Comparison of ENCODE assay signal across 12 cellular contexts in genomic region chr21:45017376-45017960, GRCh38. TPM values are rescaled to one million over a fixed set of nuclear protein-coding genes. Genes with fewer than 3 reads are reported as not detected.
DNase-seq lines count a peak whose midpoint lies in the region; ATAC-seq and TF ChIP-seq lines count a peak whose summit lies in the region.
"Had no signal": no experiment of that assay in that cellular context is flagged by ENCODE, and none has a peak within 500 bp of the region (broad histone marks: within the 10 kb centered on the region; RNA-seq: fewer than 3 reads in every experiment).

No MANE protein-coding gene starts in this region.

- H3K4me3 ChIP-seq in psoas muscle = no peak overlapping the region

- H3K27me3 ChIP-seq in psoas muscle (ENCODE audit: insufficient read depth in 3 of 3, low read length in 2 of 3) = peaks cover 0 to 2% (median 0%) of the 10 kb centered on the region in 3 donors

- no peaks in the 10 kb centered on the region for H3K36me3 Mint-ChIP-seq in T-helper 2 cell treated with Interferon-gamma antibody and Interleukin-4, amounts not matched to agents 5 μg/mL and 100 μg/mL, for 36 hours (ENCODE audit: low read depth)
- peaks cover 5% of the 10 kb centered on the region for H3K36me3 Mint-ChIP-seq in T-helper 17 cell (ENCODE audit: low read depth)
- H3K36me3 Mint-ChIP-seq in CD14-positive monocyte = peaks cover 0 to 6% of the 10 kb centered on the region in 2 donors

- no peak overlapping the region for H3K27ac Mint-ChIP-seq in T-helper 2 cell treated with Interferon-gamma antibody and Interleukin-4, amounts not matched to agents 5 μg/mL and 100 μg/mL, for 36 hours
- peak overlapping the region; percentile 37 for H3K27ac Mint-ChIP-seq in T-helper 17 cell
- H3K27ac Mint-ChIP-seq in CD14-positive monocyte = no peak overlapping the region

- TF ChIP-seq CTCF in psoas muscle (IDR thresholded peaks at IDR 0.05) (no peak), CD14-positive monocyte (IDR thresholded peaks at IDR 0.05) (no peak)

- no peak for DNase-seq in T-helper 2 cell treated with Interferon-gamma antibody and Interleukin-4, amounts not matched to agents 5 μg/mL and 100 μg/mL, for 36 hours (ENCODE audit: low spot score)
- DNase-seq in T-helper 2 cell (no peak), T-helper 17 cell (peak in 1 of 3 donors; percentile 2), epithelial cell of prostate (ENCODE audit: low read depth, low spot score) (no peak), psoas muscle (peak; percentile 11 to 35), CD14-positive monocyte (ENCODE audit: low spot score) (no peak)
- DNase-seq: 8988T, anterior cingulate cortex, hypothalamus, mesendoderm had no signal

- peak overlapping the region; percentile 43 for H3K4me3 Mint-ChIP-seq in T-helper 2 cell treated with Interferon-gamma antibody and Interleukin-4, amounts not matched to agents 5 μg/mL and 100 μg/mL, for 36 hours
- H3K4me3 Mint-ChIP-seq in T-helper 17 cell (peak overlapping the region; percentile 89), CD14-positive monocyte (peak overlapping the region in 1 of 2 donors; percentile 86)

- H3K27me3 Mint-ChIP-seq in T-helper 2 cell treated with Interferon-gamma antibody and Interleukin-4, amounts not matched to agents 5 μg/mL and 100 μg/mL, for 36 hours (ENCODE audit: low read depth) = peaks cover 41% of the 10 kb centered on the region
- H3K27me3 Mint-ChIP-seq in T-helper 17 cell = peaks cover 46% of the 10 kb centered on the region
- H3K27me3 Mint-ChIP-seq in CD14-positive monocyte (ENCODE audit: low read depth in 3 of 3) = peaks cover 42 to 76% (median 51%) of the 10 kb centered on the region in 3 donors

- no peaks in the 10 kb centered on the region for H3K36me3 ChIP-seq in psoas muscle (ENCODE audit: insufficient read depth in 1 of 2, low read depth in 1 of 2)

- peaks cover 4% of the 10 kb centered on the region for H3K4me1 Mint-ChIP-seq in T-helper 2 cell treated with Interferon-gamma antibody and Interleukin-4, amounts not matched to agents 5 μg/mL and 100 μg/mL, for 36 hours (ENCODE audit: low read depth)
- H3K4me1 Mint-ChIP-seq in T-helper 17 cell (peaks cover 4% of the 10 kb centered on the region), CD14-positive monocyte (peaks cover 5% of the 10 kb centered on the region)

- peaks cover 7% of the 10 kb centered on the region for H3K4me1 ChIP-seq in psoas muscle

- H3K9me3 ChIP-seq in T-helper 17 cell (ENCODE audit: control insufficient read depth, low read length, poor library complexity, severe bottlenecking) (no peaks in the 10 kb centered on the region), psoas muscle (no peaks in the 10 kb centered on the region)

- no peaks in the 10 kb centered on the region for H3K9me3 Mint-ChIP-seq in T-helper 2 cell treated with Interferon-gamma antibody and Interleukin-4, amounts not matched to agents 5 μg/mL and 100 μg/mL, for 36 hours
- H3K9me3 Mint-ChIP-seq in CD14-positive monocyte = peaks cover 0 to 11% (median 6%) of the 10 kb centered on the region in 7 donors

- ATAC-seq in T-helper 17 cell (no peak), psoas muscle (no peak), HG02852 (IDR thresholded peaks at IDR 0.05; ENCODE audit: unreplicated experiment) (no peak), HG03045 (IDR thresholded peaks at IDR 0.05; ENCODE audit: unreplicated experiment) (no peak)

- WGBS in psoas muscle, 3 donors = 90 to 95% (median 91%) methylated on average over 7 of the region's 7 CpGs

- H3K27ac ChIP-seq in epithelial cell of prostate (peak overlapping the region; percentile 38), psoas muscle (no peak overlapping the region)

- intact Hi-C loops in psoas muscle (cut with DNase I) (no loop called here), CD14-positive monocyte (cut with micrococcal nuclease) (no loop called here)

RNA-seq across cellular contexts. Expression of gene ADARB1, which starts 56.9 kb away (rescaled TPM):
- total RNA-seq in T-helper 17 cell (10 to 100 TPM; 28.4 to 37.0 TPM), psoas muscle (10 to 100 TPM in 2 of 4 donors, 1 to 10 TPM in 2; 6.9 to 22.7 (median 14.4) TPM)
- polyA plus RNA-seq in psoas muscle (1 to 10 TPM; 3.8 to 6.4 (median 4.1) TPM), CD14-positive monocyte (1 to 10 TPM in 1 of 2 donors, under 1 TPM in 1; 0.40 to 1.0 TPM)

Comparison
In these comparisons a context has a peak if more than half of its experiments do, and no peak if none do; other contexts are left out.
1. DNase-seq: peak in psoas muscle (2 of 2); none in T-helper 2 cell treated with Interferon-gamma antibody and Interleukin-4, amounts not matched to agents 5 μg/mL and 100 μg/mL, for 36 hours (single experiment), T-helper 2 cell (0 of 5), epithelial cell of prostate (single experiment) and CD14-positive monocyte (single experiment).